In genomic region chr22:41857160-41857859, GRCh38 we compare ENCODE assay signal across 9 cellular contexts. TPM values are rescaled to one million over a fixed set of nuclear protein-coding genes. Genes with fewer than 3 reads are reported as not detected.
DNase-seq lines count a peak whose midpoint lies in the region; ATAC-seq lines count a peak whose summit lies in the region.
"Had no signal": no experiment of that assay in that cellular context is flagged by ENCODE, and none has a peak within 500 bp of the region (broad histone marks: within the 10 kb centered on the region; RNA-seq: fewer than 3 reads in every experiment).

No MANE protein-coding gene starts in this region.

- CTCF ChIA-PET in activated CD4-positive, alpha-beta T cell treated with anti-CD3 and anti-CD28 coated beads, Interleukin-2, amount 10 ng/mL, durations not matched to agents 7 days and 5 days (lab: Charles Lee): interaction anchor here (0.6 to 2.5 kb wide), 13 partner anchors 11 to 170 kb away, joined by 3 to 7 read pairs (median 3); partner anchors contain the start of genes CCDC134 and SREBF2

- no peak overlapping the region for H3K4me3 Mint-ChIP-seq in activated CD4-positive, alpha-beta T cell treated with anti-CD3 and anti-CD28 coated beads, Interleukin-2, amount 10 ng/mL, durations not matched to agents 7 days and 5 days

- WGBS in mesodermal cell (ENCODE audit: insufficient coverage in 2 of 2), 2 experiments: 100% methylated on average over 1 to 2 of the region's 7 CpGs

- H3K27ac Mint-ChIP-seq in activated CD4-positive, alpha-beta T cell treated with anti-CD3 and anti-CD28 coated beads, Interleukin-2, amount 10 ng/mL, durations not matched to agents 7 days and 5 days: peak overlapping the region; percentile 80

- H3K4me1 ChIP-seq in mesodermal cell (ENCODE audit: control insufficient read depth, insufficient read depth, low read length, poor library complexity, severe bottlenecking): peaks cover 31% of the 10 kb centered on the region

- no peaks in the 10 kb centered on the region for H3K27me3 Mint-ChIP-seq in activated CD4-positive, alpha-beta T cell treated with anti-CD3 and anti-CD28 coated beads, Interleukin-2, amount 10 ng/mL, durations not matched to agents 7 days and 5 days

- POLR2A ChIA-PET in activated CD4-positive, alpha-beta T cell treated with anti-CD3 and anti-CD28 coated beads, Interleukin-2, amount 10 ng/mL, durations not matched to agents 7 days and 5 days (lab: Charles Lee): interaction anchor here (0.6 to 1.3 kb wide), 2 partner anchors 25 to 57 kb away, joined by 3 to 7 read pairs; partner anchors contain the start of genes CCDC134 and SREBF2

- H3K27ac ChIP-seq in mesodermal cell (ENCODE audit: low read depth, low read length, severe bottlenecking): peak overlapping the region; percentile 71
- H3K27ac ChIP-seq: C4-2B had no signal

- peaks cover 5% of the 10 kb centered on the region for H3K36me3 Mint-ChIP-seq in activated CD4-positive, alpha-beta T cell treated with anti-CD3 and anti-CD28 coated beads, Interleukin-2, amount 10 ng/mL, durations not matched to agents 7 days and 5 days (ENCODE audit: low read depth)

- no peaks in the 10 kb centered on the region for H3K9me3 Mint-ChIP-seq in activated CD4-positive, alpha-beta T cell treated with anti-CD3 and anti-CD28 coated beads, Interleukin-2, amount 10 ng/mL, durations not matched to agents 7 days and 5 days

- ATAC-seq in HG02852 (IDR thresholded peaks at IDR 0.05; ENCODE audit: unreplicated experiment): no peak

- H3K36me3 ChIP-seq in mesodermal cell (ENCODE audit: control insufficient read depth, insufficient read depth, low read length): peaks cover 38% of the 10 kb centered on the region

- H3K4me1 Mint-ChIP-seq in activated CD4-positive, alpha-beta T cell treated with anti-CD3 and anti-CD28 coated beads, Interleukin-2, amount 10 ng/mL, durations not matched to agents 7 days and 5 days: peaks cover 60% of the 10 kb centered on the region

- DNase-seq in DMS53 (lab: John Stamatoyannopoulos, UW): peak; percentile 59
- DNase-seq in DMS53 treated with DMSO at 0.1 percent for 48 hours (lab: John Stamatoyannopoulos, UW; ENCODE audit: unreplicated experiment): no peak
- DNase-seq in NCI-H2107 treated with DMSO at 0.1 percent for 48 hours (lab: John Stamatoyannopoulos, UW; ENCODE audit: unreplicated experiment): peak; percentile 66
- peak; percentile 81 for DNase-seq in activated CD4-positive, alpha-beta T cell treated with anti-CD3 and anti-CD28 coated beads, Interleukin-2, amount 10 ng/mL, durations not matched to agents 7 days and 5 days
- peak; percentile 27 to 78 for DNase-seq in dermis microvascular lymphatic vessel endothelial cell (ENCODE audit: low read depth in 2 of 2)
- peak; percentile 63 to 76 for DNase-seq in stimulated activated CD8-positive, alpha-beta memory T cell treated with anti-CD3 and anti-CD28 coated beads, Interleukin-7, amount 100 ng/mL, for 4 hours (ENCODE audit: low read depth in 2 of 2)

- H3K9me3 ChIP-seq in mesodermal cell (ENCODE audit: control insufficient read depth, low read length): no peaks in the 10 kb centered on the region

- H3K4me3 ChIP-seq in mesodermal cell (ENCODE audit: extremely low read depth, insufficient read depth, low read length, poor library complexity, severe bottlenecking): no peak overlapping the region

RNA-seq across cellular contexts. Expression of gene SREBF2, which starts 24.4 kb away (rescaled TPM):
- 10 to 100 TPM; 92.4 to 95.7 TPM for total RNA-seq in activated CD4-positive, alpha-beta T cell treated with anti-CD3 and anti-CD28 coated beads, Interleukin-2, amount 10 ng/mL, durations not matched to agents 7 days and 5 days
- 41.0 and 68.7 TPM in 2 replicates for total RNA-seq in dermis microvascular lymphatic vessel endothelial cell
- 179 TPM for polyA plus RNA-seq in mesodermal cell (2013, experiment 1 of 2)
- 160 TPM for polyA plus RNA-seq in mesodermal cell (2013, experiment 2 of 2)

RNA-seq across cellular contexts. Expression of gene CCDC134, which starts 56.8 kb away (rescaled TPM):
- total RNA-seq in activated CD4-positive, alpha-beta T cell treated with anti-CD3 and anti-CD28 coated beads, Interleukin-2, amount 10 ng/mL, durations not matched to agents 7 days and 5 days: 10 to 100 TPM; 21.0 to 21.6 TPM
- total RNA-seq in dermis microvascular lymphatic vessel endothelial cell: 3.7 and 4.2 TPM in 2 replicates
- polyA plus RNA-seq in mesodermal cell (2013, experiment 1 of 2): 6.0 TPM
- polyA plus RNA-seq in mesodermal cell (2013, experiment 2 of 2): 4.7 TPM

RNA-seq across cellular contexts. Expression of gene SHISA8, which starts 57.6 kb away (rescaled TPM):
- total RNA-seq in activated CD4-positive, alpha-beta T cell treated with anti-CD3 and anti-CD28 coated beads, Interleukin-2, amount 10 ng/mL, durations not matched to agents 7 days and 5 days: not detected
- not detected in 2 replicates for total RNA-seq in dermis microvascular lymphatic vessel endothelial cell
- polyA plus RNA-seq in mesodermal cell (2013, experiment 1 of 2): not detected
- polyA plus RNA-seq in mesodermal cell (2013, experiment 2 of 2): not detected
